ENCODE assay signal across 27 cellular contexts in the genomic region with DNA sequence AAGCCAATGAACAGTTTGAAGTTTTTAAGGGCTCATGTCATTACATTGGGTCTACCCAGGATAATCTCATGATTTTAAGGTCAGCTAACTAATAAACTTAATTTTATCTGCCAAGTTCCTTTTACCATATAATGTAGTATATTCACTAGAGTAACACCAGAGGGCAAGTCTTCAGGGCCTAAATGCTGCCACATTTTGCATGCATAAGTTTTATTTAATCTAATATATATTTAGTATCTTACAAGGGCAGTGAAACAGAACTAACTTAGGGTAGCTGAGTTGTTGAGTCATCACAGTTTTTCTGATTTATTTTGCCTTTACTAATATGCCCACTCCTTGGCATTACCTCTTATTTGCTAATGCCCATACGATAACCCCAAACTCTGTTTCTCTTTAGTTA. TPM values are rescaled to one million over a fixed set of nuclear protein-coding genes. Genes with fewer than 3 reads are reported as not detected.
DNase-seq lines count a peak whose midpoint lies in the region; ATAC-seq, FAIRE-seq and TF ChIP-seq lines count a peak whose summit lies in the region.
"Had no signal": no experiment of that assay in that cellular context is flagged by ENCODE, and none has a peak within 500 bp of the region (broad histone marks: within the 10 kb centered on the region; RNA-seq: fewer than 3 reads in every experiment).

No MANE protein-coding gene starts in this region.

- H3K4me1 ChIP-seq in Karpas-422 (ENCODE audit: low read length) (peaks cover 92% of the 10 kb centered on the region), endothelial cell of umbilical vein (ENCODE audit: control insufficient read depth, extremely low read depth, insufficient read depth, low read length) (no peaks in the 10 kb centered on the region)
- H3K4me1 ChIP-seq: BE2C had no signal

- no peaks in the 10 kb centered on the region for H3K9me1 ChIP-seq in endothelial cell of umbilical vein (replicated peaks; ENCODE audit: control insufficient read depth, extremely low read depth, insufficient read depth, low read length)

- H2AFZ ChIP-seq in Karpas-422 (ENCODE audit: low read length) (no peak overlapping the region), endothelial cell of umbilical vein (ENCODE audit: low read depth, low read length) (no peak overlapping the region)

- H4K20me1 ChIP-seq in Karpas-422 (ENCODE audit: insufficient read depth, low read depth, low read length) (no peaks in the 10 kb centered on the region), endothelial cell of umbilical vein (replicated peaks; ENCODE audit: control insufficient read depth, extremely low read depth, insufficient read depth, low read length) (no peaks in the 10 kb centered on the region)

- H3K4me2 ChIP-seq in Karpas-422 (ENCODE audit: low read depth, low read length, poor library complexity, severe bottlenecking): peak overlapping the region; percentile 60
- H3K4me2 ChIP-seq in endothelial cell of umbilical vein (ENCODE audit: insufficient read depth, low read length): no peak overlapping the region
- H3K4me2 ChIP-seq: BLaER1 had no signal

- dilution Hi-C loops in endothelial cell of umbilical vein (cut with MboI; ENCODE audit: extremely low pct_ligation_motif_present, low sequenced_read_pairs): no loop called here

- DNase-seq in activated CD4-positive, alpha-beta T cell treated with anti-CD3 and anti-CD28 coated beads, Interleukin-2, amount 10 ng/mL, durations not matched to agents 24 days and 14 days: peak; percentile 11
- DNase-seq in activated CD4-positive, alpha-beta T cell treated with anti-CD3 and anti-CD28 coated beads for 36 hours: no peak
- DNase-seq in Karpas-422 (peak; percentile 63), endothelial cell of umbilical vein (ENCODE audit: low read depth, low spot score) (no peak), NCI-H1930 (lab: John Stamatoyannopoulos, UW) (no peak), NCI-H446 treated with DMSO at 0.1 percent for 48 hours (lab: John Stamatoyannopoulos, UW) (no peak)
- no peak for DNase-seq in activated T-helper 1 cell treated with anti-CD3 and anti-CD28 coated beads, Interleukin-12 subunit alpha, Interleukin-12 subunit beta, Interleukin-2, Interleukin-4 antibody, amounts not matched to agents 30 ng/mL and 10 ng/mL and 1 ng/mL, durations not matched to agents 14 hours and 24 hours and 36 hours (ENCODE audit: low spot score)
- DNase-seq: 8988T; ACHN; BE2C; C1 segment of cervical spinal cord; CD4-positive, alpha-beta memory T cell; CD4-positive, CD25-positive, alpha-beta regulatory T cell; CD8-positive, alpha-beta memory T cell; COR-L47; DMS 273 treated with DMSO at 0.1 percent for 48 hours; DMS153; DMS53; DMS79; DND-41; EL; GDM1 had no signal

- H3K36me3 Mint-ChIP-seq in activated CD4-positive, alpha-beta T cell treated with anti-CD3 and anti-CD28 coated beads, Interleukin-2, amount 10 ng/mL, durations not matched to agents 24 days and 14 days (ENCODE audit: low read depth): no peaks in the 10 kb centered on the region
- no peaks in the 10 kb centered on the region for H3K36me3 Mint-ChIP-seq in activated CD4-positive, alpha-beta T cell treated with anti-CD3 and anti-CD28 coated beads for 36 hours (ENCODE audit: low read depth)
- peaks cover under 1% of the 10 kb centered on the region for H3K36me3 Mint-ChIP-seq in activated T-helper 1 cell treated with anti-CD3 and anti-CD28 coated beads, Interleukin-12 subunit alpha, Interleukin-12 subunit beta, Interleukin-2, Interleukin-4 antibody, amounts not matched to agents 30 ng/mL and 10 ng/mL and 1 ng/mL, durations not matched to agents 14 hours and 24 hours and 36 hours (ENCODE audit: low read depth)
- H3K36me3 Mint-ChIP-seq: CD4-positive, alpha-beta memory T cell; CD4-positive, CD25-positive, alpha-beta regulatory T cell had no signal

- H3K9me3 ChIP-seq in Karpas-422 (ENCODE audit: low read length) (no peaks in the 10 kb centered on the region), endothelial cell of umbilical vein (replicated peaks; ENCODE audit: control insufficient read depth, insufficient read depth, low read length) (no peaks in the 10 kb centered on the region)
- H3K9me3 ChIP-seq: BE2C had no signal

- H3K27me3 ChIP-seq in Karpas-422 (ENCODE audit: low read length): no peaks in the 10 kb centered on the region
- no peaks in the 10 kb centered on the region for H3K27me3 ChIP-seq in endothelial cell of umbilical vein (ENCODE audit: control insufficient read depth in 2 of 2, insufficient read depth in 2 of 2, low read length in 2 of 2)
- H3K27me3 ChIP-seq: BE2C, BLaER1 had no signal

- H3K27me3 Mint-ChIP-seq in activated CD4-positive, alpha-beta T cell treated with anti-CD3 and anti-CD28 coated beads, Interleukin-2, amount 10 ng/mL, durations not matched to agents 24 days and 14 days: peaks cover 2% of the 10 kb centered on the region
- H3K27me3 Mint-ChIP-seq in activated CD4-positive, alpha-beta T cell treated with anti-CD3 and anti-CD28 coated beads for 36 hours: no peaks in the 10 kb centered on the region
- H3K27me3 Mint-ChIP-seq in activated T-helper 1 cell treated with anti-CD3 and anti-CD28 coated beads, Interleukin-12 subunit alpha, Interleukin-12 subunit beta, Interleukin-2, Interleukin-4 antibody, amounts not matched to agents 30 ng/mL and 10 ng/mL and 1 ng/mL, durations not matched to agents 14 hours and 24 hours and 36 hours (ENCODE audit: insufficient read depth): peaks cover 2% of the 10 kb centered on the region
- H3K27me3 Mint-ChIP-seq: CD4-positive, alpha-beta memory T cell; CD4-positive, CD25-positive, alpha-beta regulatory T cell; CD8-positive, alpha-beta memory T cell had no signal

- H3K4me3 Mint-ChIP-seq in activated CD4-positive, alpha-beta T cell treated with anti-CD3 and anti-CD28 coated beads, Interleukin-2, amount 10 ng/mL, durations not matched to agents 24 days and 14 days: no peak overlapping the region
- H3K4me3 Mint-ChIP-seq in activated CD4-positive, alpha-beta T cell treated with anti-CD3 and anti-CD28 coated beads for 36 hours: no peak overlapping the region
- H3K4me3 Mint-ChIP-seq in activated T-helper 1 cell treated with anti-CD3 and anti-CD28 coated beads, Interleukin-12 subunit alpha, Interleukin-12 subunit beta, Interleukin-2, Interleukin-4 antibody, amounts not matched to agents 30 ng/mL and 10 ng/mL and 1 ng/mL, durations not matched to agents 14 hours and 24 hours and 36 hours: no peak overlapping the region
- H3K4me3 Mint-ChIP-seq: CD14-positive monocyte; CD4-positive, alpha-beta memory T cell; CD4-positive, CD25-positive, alpha-beta regulatory T cell; CD8-positive, alpha-beta memory T cell had no signal

- CTCF ChIA-PET in activated CD4-positive, alpha-beta T cell treated with anti-CD3 and anti-CD28 coated beads for 36 hours (lab: Charles Lee): interaction anchor here (0.7 to 1.1 kb wide), 2 partner anchors 9 to 107 kb away, joined by 3 read pairs; no protein-coding TSS in a partner anchor
- CTCF ChIA-PET in endothelial cell of umbilical vein (lab: Charles Lee): interaction anchor here (0.6 to 1.6 kb wide), 3 partner anchors 10 to 33 kb away, joined by 4 to 5 read pairs (median 4); no protein-coding TSS in a partner anchor

- H3K4me3 ChIP-seq in Karpas-422 (ENCODE audit: low read length) (peak overlapping the region; percentile 28), endothelial cell of umbilical vein (replicated peaks in 1 of 3; ENCODE audit: insufficient read depth in 1 of 3, low read depth in 1 of 3, low read length in 3 of 3) (no peak overlapping the region)
- H3K4me3 ChIP-seq: BLaER1 had no signal

- H3K36me3 ChIP-seq in Karpas-422 (ENCODE audit: insufficient read depth, low read length): no peaks in the 10 kb centered on the region
- H3K36me3 ChIP-seq in endothelial cell of umbilical vein (ENCODE audit: control insufficient read depth in 2 of 2, extremely low read depth in 1 of 2, insufficient read depth in 2 of 2, low read length in 2 of 2): no peaks in the 10 kb centered on the region
- H3K36me3 ChIP-seq: BE2C had no signal

- no TSS peak for BruUV-seq in endothelial cell of umbilical vein (replicated peaks; lab: Mats Ljungman, UMichigan)

- H3K27ac Mint-ChIP-seq in activated CD4-positive, alpha-beta T cell treated with anti-CD3 and anti-CD28 coated beads, Interleukin-2, amount 10 ng/mL, durations not matched to agents 24 days and 14 days: no peak overlapping the region
- H3K27ac Mint-ChIP-seq in activated CD4-positive, alpha-beta T cell treated with anti-CD3 and anti-CD28 coated beads for 36 hours: no peak overlapping the region
- H3K27ac Mint-ChIP-seq in activated T-helper 1 cell treated with anti-CD3 and anti-CD28 coated beads, Interleukin-12 subunit alpha, Interleukin-12 subunit beta, Interleukin-2, Interleukin-4 antibody, amounts not matched to agents 30 ng/mL and 10 ng/mL and 1 ng/mL, durations not matched to agents 14 hours and 24 hours and 36 hours: no peak overlapping the region
- H3K27ac Mint-ChIP-seq: CD14-positive monocyte; CD4-positive, alpha-beta memory T cell; CD4-positive, CD25-positive, alpha-beta regulatory T cell had no signal

- TF ChIP-seq POLR2A in endothelial cell of umbilical vein (IDR thresholded peaks at IDR 0.05; ENCODE audit: low read depth, low read length): no peak

- peak; percentile 18 for FAIRE-seq in endothelial cell of umbilical vein (lab: Jason Lieb, UNC)
- FAIRE-seq: A204.1, GM12891, GM19239 had no signal

- H3K9ac ChIP-seq in Karpas-422 (ENCODE audit: low read length): peak overlapping the region; percentile 42; the same call in 1 of the 2 replicates
- H3K9ac ChIP-seq in endothelial cell of umbilical vein (replicated peaks; ENCODE audit: extremely low read depth, insufficient read depth, low read length): no peak overlapping the region
- H3K9ac ChIP-seq: BLaER1 had no signal

- intact Hi-C loops in activated CD4-positive, alpha-beta T cell treated with anti-CD3 and anti-CD28 coated beads, Interleukin-2, amount 10 ng/mL, durations not matched to agents 24 days and 14 days (cut with micrococcal nuclease): loop anchor here (10.0 kb wide), 1 partner anchor 995 kb away; no protein-coding TSS in a partner anchor
- intact Hi-C loops in activated CD4-positive, alpha-beta T cell treated with anti-CD3 and anti-CD28 coated beads for 36 hours (cut with DNase I, micrococcal nuclease): loop anchor here in 1 of 2 experiments (10.0 kb wide), 1 partner anchor 565 kb away; no protein-coding TSS in a partner anchor
- intact Hi-C loops in endothelial cell of umbilical vein (cut with micrococcal nuclease): no loop called here
- intact Hi-C loops in activated T-helper 1 cell treated with anti-CD3 and anti-CD28 coated beads, Interleukin-12 subunit alpha, Interleukin-12 subunit beta, Interleukin-2, Interleukin-4 antibody, amounts not matched to agents 30 ng/mL and 10 ng/mL and 1 ng/mL, durations not matched to agents 14 hours and 24 hours and 36 hours (cut with micrococcal nuclease): no loop called here

- H3K27ac ChIP-seq in Karpas-422 (ENCODE audit: low read length) (peak overlapping the region; percentile 66), endothelial cell of umbilical vein (ENCODE audit: insufficient read depth, low read depth, low read length) (no peak overlapping the region)
- H3K27ac ChIP-seq: BLaER1 had no signal

- H3K9me2 ChIP-seq in Karpas-422 (replicated peaks; ENCODE audit: insufficient read depth, low read length): no peaks in the 10 kb centered on the region

- H3K79me2 ChIP-seq in Karpas-422 (ENCODE audit: low read length) (peaks cover 100% of the 10 kb centered on the region), endothelial cell of umbilical vein (ENCODE audit: control insufficient read depth, insufficient read depth, low read length) (peaks cover 11% of the 10 kb centered on the region)

- no peak for ATAC-seq in activated CD4-positive, alpha-beta T cell treated with anti-CD3 and anti-CD28 coated beads for 36 hours

- peaks cover 3% of the 10 kb centered on the region for H3K4me1 Mint-ChIP-seq in activated CD4-positive, alpha-beta T cell treated with anti-CD3 and anti-CD28 coated beads, Interleukin-2, amount 10 ng/mL, durations not matched to agents 24 days and 14 days
- peaks cover 12% of the 10 kb centered on the region for H3K4me1 Mint-ChIP-seq in activated CD4-positive, alpha-beta T cell treated with anti-CD3 and anti-CD28 coated beads for 36 hours
- no peaks in the 10 kb centered on the region for H3K4me1 Mint-ChIP-seq in activated T-helper 1 cell treated with anti-CD3 and anti-CD28 coated beads, Interleukin-12 subunit alpha, Interleukin-12 subunit beta, Interleukin-2, Interleukin-4 antibody, amounts not matched to agents 30 ng/mL and 10 ng/mL and 1 ng/mL, durations not matched to agents 14 hours and 24 hours and 36 hours (ENCODE audit: low read depth)

- H3K9me3 Mint-ChIP-seq in activated CD4-positive, alpha-beta T cell treated with anti-CD3 and anti-CD28 coated beads, Interleukin-2, amount 10 ng/mL, durations not matched to agents 24 days and 14 days: no peaks in the 10 kb centered on the region
- H3K9me3 Mint-ChIP-seq in activated CD4-positive, alpha-beta T cell treated with anti-CD3 and anti-CD28 coated beads for 36 hours (ENCODE audit: low read depth): no peaks in the 10 kb centered on the region
- no peaks in the 10 kb centered on the region for H3K9me3 Mint-ChIP-seq in activated T-helper 1 cell treated with anti-CD3 and anti-CD28 coated beads, Interleukin-12 subunit alpha, Interleukin-12 subunit beta, Interleukin-2, Interleukin-4 antibody, amounts not matched to agents 30 ng/mL and 10 ng/mL and 1 ng/mL, durations not matched to agents 14 hours and 24 hours and 36 hours
- H3K9me3 Mint-ChIP-seq: CD4-positive, alpha-beta memory T cell; CD8-positive, alpha-beta memory T cell had no signal

- no peak for TF ChIP-seq CTCF in endothelial cell of umbilical vein (IDR thresholded peaks at IDR 0.05; ENCODE audit: extremely low read depth in 1 of 2, insufficient read depth in 1 of 2, low read depth in 1 of 2, low read length in 2 of 2)

- POLR2A ChIA-PET in activated CD4-positive, alpha-beta T cell treated with anti-CD3 and anti-CD28 coated beads for 36 hours (lab: Charles Lee): no interaction called here
- POLR2A ChIA-PET in endothelial cell of umbilical vein (lab: Charles Lee): no interaction called here

RNA-seq across cellular contexts. Expression of a gene that starts 8.1 kb away (rescaled TPM):
- 19.1 and 20.4 TPM in 2 replicates for total RNA-seq in activated CD4-positive, alpha-beta T cell treated with anti-CD3 and anti-CD28 coated beads, Interleukin-2, amount 10 ng/mL, durations not matched to agents 24 days and 14 days
- total RNA-seq in activated CD4-positive, alpha-beta T cell treated with anti-CD3 and anti-CD28 coated beads for 36 hours: 10 to 100 TPM; 20.1 to 22.3 TPM
- total RNA-seq in Karpas-422 (2014; rRNA removed; shearing (Covaris generic); ENCODE audit: low replicate concordance): 76.8 and 103 TPM in 2 replicates
- 39.6 and 42.0 TPM in 2 replicates for total RNA-seq in endothelial cell of umbilical vein
- 7.5 and 11.2 TPM in 2 replicates for polyA plus RNA-seq in endothelial cell of umbilical vein
- polyA plus RNA-seq in endothelial cell of umbilical vein (2011; cell fraction: cytosol; rRNA removed): 8.3 TPM in 2 replicates
- 25.2 and 28.4 TPM in 2 replicates for polyA plus RNA-seq in endothelial cell of umbilical vein (2011; cell fraction: nucleus; rRNA removed)
- polyA plus RNA-seq in endothelial cell of umbilical vein (2012): 14.3 and 24.7 TPM in 2 replicates
- 50.3 and 59.9 TPM in 2 replicates for polyA minus RNA-seq in endothelial cell of umbilical vein
- polyA minus RNA-seq in endothelial cell of umbilical vein (2011; cell fraction: cytosol; rRNA and poly(A)+ RNA removed): 29.3 TPM
- 76.9 and 77.9 TPM in 2 replicates for polyA minus RNA-seq in endothelial cell of umbilical vein (2011; cell fraction: nucleus; rRNA and poly(A)+ RNA removed)
- total RNA-seq in activated T-helper 1 cell treated with anti-CD3 and anti-CD28 coated beads, Interleukin-12 subunit alpha, Interleukin-12 subunit beta, Interleukin-2, Interleukin-4 antibody, amounts not matched to agents 30 ng/mL and 10 ng/mL and 1 ng/mL, durations not matched to agents 14 hours and 24 hours and 36 hours: 20.3 and 24.4 TPM in 2 replicates

Comparison
In these comparisons a context has a peak if more than half of its experiments do, and no peak if none do; other contexts are left out.
1. DNase-seq: peak in activated CD4-positive, alpha-beta T cell treated with anti-CD3 and anti-CD28 coated beads, Interleukin-2, amount 10 ng/mL, durations not matched to agents 24 days and 14 days (single experiment) and Karpas-422 (single experiment); none in activated CD4-positive, alpha-beta T cell treated with anti-CD3 and anti-CD28 coated beads for 36 hours (single experiment), endothelial cell of umbilical vein (single experiment), NCI-H1930 (0 of 2), NCI-H446 treated with DMSO at 0.1 percent for 48 hours (single experiment) and activated T-helper 1 cell treated with anti-CD3 and anti-CD28 coated beads, Interleukin-12 subunit alpha, Interleukin-12 subunit beta, Interleukin-2, Interleukin-4 antibody, amounts not matched to agents 30 ng/mL and 10 ng/mL and 1 ng/mL, durations not matched to agents 14 hours and 24 hours and 36 hours (single experiment).